Comparison of ENCODE assay signal across 26 cellular contexts in the genomic region with DNA sequence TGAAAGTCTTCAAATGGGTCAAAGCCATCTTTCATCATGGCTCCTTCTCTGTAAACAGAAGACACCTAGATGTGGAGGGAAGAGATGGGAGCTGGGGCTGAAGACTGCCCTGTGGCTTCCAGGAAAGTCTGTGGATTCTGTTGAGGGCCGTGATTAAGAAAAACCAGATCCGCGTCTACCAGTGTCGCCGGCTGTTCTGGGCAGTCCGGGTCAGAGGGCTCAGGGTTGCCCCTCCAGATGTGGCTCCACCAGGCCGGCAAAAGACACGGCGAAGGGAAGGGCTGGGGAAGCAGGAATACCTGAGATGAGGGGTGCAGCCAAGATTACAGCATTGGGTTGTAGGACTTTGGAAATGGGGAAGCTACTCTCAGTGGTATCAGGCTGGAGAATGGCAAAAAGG.
"Had no signal": no experiment of that assay in that cellular context is flagged by ENCODE, and none has a peak within 500 bp of the region (broad histone marks: within the 10 kb centered on the region; RNA-seq: fewer than 3 reads in every experiment).

No MANE protein-coding gene starts in this region.

- H3K27ac ChIP-seq: dorsolateral prefrontal cortex, epithelial cell of prostate, foreskin keratinocyte, gastroesophageal sphincter, heart left ventricle, prostate gland, right atrium auricular region, stomach, thyroid gland had no signal

- H3K4me1 ChIP-seq: foreskin keratinocyte had no signal

- H3K79me2 ChIP-seq: hepatocyte had no signal

- H3K27me3 ChIP-seq: dorsolateral prefrontal cortex, gastroesophageal sphincter, hepatocyte, right atrium auricular region, stomach, thyroid gland had no signal

- H2AFZ ChIP-seq: hepatocyte had no signal

- H3K4me2 ChIP-seq: hepatocyte, smooth muscle cell had no signal

- H3K36me3 ChIP-seq: gastroesophageal sphincter, heart left ventricle, prostate gland, right atrium auricular region, stomach, thyroid gland had no signal

- ATAC-seq: esophagus mucosa; foreskin keratinocyte; gastroesophageal sphincter; left lobe of liver; natural killer cell treated with Interleukin-12 subunit alpha and Interleukin-12 subunit beta and Interleukin-15 and Interleukin-18, amount 100 ng/mL, for 72 hours; sciatic nerve; stimulated activated effector memory CD8-positive, alpha-beta T cell treated with anti-CD3 and anti-CD28 coated beads, Interleukin-12 subunit alpha, Interleukin-12 subunit beta, amount 100 ng/mL, for 72 hours had no signal

- H3K4me3 ChIP-seq: dorsolateral prefrontal cortex, gastroesophageal sphincter, heart left ventricle, hepatocyte, lung, mucosa of descending colon, prostate gland, right atrium auricular region, smooth muscle cell, stomach, thyroid gland had no signal

- H3K9me3 ChIP-seq: gastroesophageal sphincter, heart left ventricle, mucosa of descending colon, prostate gland, right atrium auricular region, stomach, thyroid gland had no signal

- DNase-seq: cortex of kidney; dorsolateral prefrontal cortex; effector CD8-positive, alpha-beta T cell; endodermal cell; foreskin keratinocyte; heart left ventricle; kidney; mucosa of descending colon; naive B cell; stimulated activated CD4-positive, alpha-beta T cell treated with anti-CD3 and anti-CD28 coated beads, Interleukin-2, amount 100 ng/mL, for 24 hours; stimulated activated CD4-positive, alpha-beta T cell treated with anti-CD3 and anti-CD28 coated beads, Interleukin-4, amount 100 ng/mL, for 24 hours; stimulated activated naive CD4-positive, alpha-beta T cell treated with Interleukin-2 at 50 U/mL for 16 hours; thyroid gland had no signal
